1 cellular context compared by ENCODE assay signal in the genomic region with DNA sequence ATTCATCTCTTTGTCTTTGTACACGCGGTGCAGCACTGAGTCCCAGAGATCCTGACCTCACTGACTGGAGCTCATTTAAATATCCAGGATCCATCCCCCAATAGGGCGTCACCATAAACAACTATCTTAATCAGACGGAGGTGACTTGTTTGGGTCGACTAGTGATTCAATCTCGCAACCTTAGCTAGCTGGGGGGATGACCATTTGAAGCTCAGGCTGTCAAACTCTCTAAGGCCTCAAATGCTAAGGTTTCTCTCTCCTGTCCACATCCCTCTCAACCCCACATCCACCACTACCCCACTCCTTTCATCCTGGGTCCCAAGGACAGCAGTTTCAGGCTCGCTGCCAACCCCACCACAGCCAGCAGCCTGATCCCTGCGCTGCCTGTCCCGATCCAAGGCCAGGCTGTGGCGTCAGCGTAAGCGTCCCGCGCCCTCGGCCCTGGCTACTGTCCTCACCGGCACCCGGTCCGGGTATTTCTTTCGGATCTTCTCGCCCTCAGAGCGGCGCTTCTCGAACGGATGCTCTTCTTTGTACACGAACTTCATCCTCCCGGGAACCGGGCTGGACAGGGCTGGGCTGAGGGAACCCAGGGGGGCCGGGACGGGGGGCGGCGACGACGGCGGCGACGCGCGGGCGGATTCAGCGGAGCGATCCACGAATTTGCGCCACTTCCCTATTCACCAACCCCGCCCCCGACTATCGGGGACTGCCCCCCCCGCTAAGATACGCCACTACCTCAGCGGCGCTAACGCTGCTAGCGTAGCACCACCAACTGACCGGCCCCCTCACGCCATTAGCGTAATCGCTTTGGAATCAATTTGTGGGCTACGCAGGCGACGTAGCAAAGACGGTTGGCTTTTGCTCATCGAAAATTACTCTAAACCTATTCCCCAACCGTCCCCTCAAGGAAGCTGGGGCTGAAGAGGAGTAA.
TF ChIP-seq lines count a peak whose summit lies in the region.

A gene (minus strand): TSS at position 667 of the 934 bp plus-strand sequence. CDS start 119 bp downstream, at position 548.

TF ChIP-seq in HepG2, 621 proteins besides CTCF, POLR2A, EP300 and RAD21 (continued from another document and continues in another):
- TF ChIP-seq, protein P1, sequence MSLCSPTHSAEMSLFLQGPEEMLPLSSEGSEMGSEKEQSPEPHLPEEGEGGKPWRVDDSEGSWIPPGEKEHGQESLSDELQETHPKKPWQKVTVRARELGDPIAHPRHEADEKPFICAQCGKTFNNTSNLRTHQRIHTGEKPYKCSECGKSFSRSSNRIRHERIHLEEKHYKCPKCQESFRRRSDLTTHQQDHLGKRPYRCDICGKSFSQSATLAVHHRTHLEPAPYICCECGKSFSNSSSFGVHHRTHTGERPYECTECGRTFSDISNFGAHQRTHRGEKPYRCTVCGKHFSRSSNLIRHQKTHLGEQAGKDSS (CRISPR knock-in tag; IDR thresholded peaks at IDR 0.05; ENCODE audit: borderline replicate concordance, low read depth) = no peak
- TF ChIP-seq, protein P2, sequence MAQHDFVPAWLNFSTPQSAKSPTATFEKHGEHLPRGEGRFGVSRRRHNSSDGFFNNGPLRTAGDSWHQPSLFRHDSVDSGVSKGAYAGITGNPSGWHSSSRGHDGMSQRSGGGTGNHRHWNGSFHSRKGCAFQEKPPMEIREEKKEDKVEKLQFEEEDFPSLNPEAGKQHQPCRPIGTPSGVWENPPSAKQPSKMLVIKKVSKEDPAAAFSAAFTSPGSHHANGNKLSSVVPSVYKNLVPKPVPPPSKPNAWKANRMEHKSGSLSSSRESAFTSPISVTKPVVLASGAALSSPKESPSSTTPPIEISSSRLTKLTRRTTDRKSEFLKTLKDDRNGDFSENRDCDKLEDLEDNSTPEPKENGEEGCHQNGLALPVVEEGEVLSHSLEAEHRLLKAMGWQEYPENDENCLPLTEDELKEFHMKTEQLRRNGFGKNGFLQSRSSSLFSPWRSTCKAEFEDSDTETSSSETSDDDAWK (CRISPR knock-in tag; IDR thresholded peaks at IDR 0.05) = no peak
- TF ChIP-seq ZNF670 (CRISPR knock-in tag; IDR thresholded peaks at IDR 0.05; ENCODE audit: borderline replicate concordance) = 0 out of 2 replicates have a peak, but pooled peaks have one; percentile 8
- TF ChIP-seq ZFX (CRISPR knock-in tag; IDR thresholded peaks at IDR 0.05; ENCODE audit: low read depth) = peak; percentile 75
- TF ChIP-seq, protein P3, sequence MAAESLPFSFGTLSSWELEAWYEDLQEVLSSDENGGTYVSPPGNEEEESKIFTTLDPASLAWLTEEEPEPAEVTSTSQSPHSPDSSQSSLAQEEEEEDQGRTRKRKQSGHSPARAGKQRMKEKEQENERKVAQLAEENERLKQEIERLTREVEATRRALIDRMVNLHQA (CRISPR knock-in tag; IDR thresholded peaks at IDR 0.05) = no peak
- TF ChIP-seq KLF16 (CRISPR knock-in tag; IDR thresholded peaks at IDR 0.05) = 0 out of 4 replicates have a peak, but pooled peaks of 1 of the 2 experiments have one; percentile 8
- TF ChIP-seq FOXA3 (CRISPR knock-in tag; IDR thresholded peaks at IDR 0.05) = no peak
- no peak for TF ChIP-seq THYN1 (CRISPR knock-in tag; IDR thresholded peaks at IDR 0.05; ENCODE audit: borderline replicate concordance, low read depth)
- TF ChIP-seq MAFG (CRISPR knock-in tag; IDR thresholded peaks at IDR 0.05) = no peak
- TF ChIP-seq NCOR1 (IDR thresholded peaks at IDR 0.05; ENCODE audit: borderline replicate concordance, low read length) = no peak
- TF ChIP-seq, protein P4, sequence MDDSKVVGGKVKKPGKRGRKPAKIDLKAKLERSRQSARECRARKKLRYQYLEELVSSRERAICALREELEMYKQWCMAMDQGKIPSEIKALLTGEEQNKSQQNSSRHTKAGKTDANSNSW (CRISPR knock-in tag; IDR thresholded peaks at IDR 0.05; ENCODE audit: borderline replicate concordance) = no peak
- TF ChIP-seq NR1H2 (CRISPR knock-in tag; IDR thresholded peaks at IDR 0.05; ENCODE audit: borderline replicate concordance, low read depth) = 0 out of 2 replicates have a peak, but pooled peaks have one; percentile 64
- TF ChIP-seq, protein P5, sequence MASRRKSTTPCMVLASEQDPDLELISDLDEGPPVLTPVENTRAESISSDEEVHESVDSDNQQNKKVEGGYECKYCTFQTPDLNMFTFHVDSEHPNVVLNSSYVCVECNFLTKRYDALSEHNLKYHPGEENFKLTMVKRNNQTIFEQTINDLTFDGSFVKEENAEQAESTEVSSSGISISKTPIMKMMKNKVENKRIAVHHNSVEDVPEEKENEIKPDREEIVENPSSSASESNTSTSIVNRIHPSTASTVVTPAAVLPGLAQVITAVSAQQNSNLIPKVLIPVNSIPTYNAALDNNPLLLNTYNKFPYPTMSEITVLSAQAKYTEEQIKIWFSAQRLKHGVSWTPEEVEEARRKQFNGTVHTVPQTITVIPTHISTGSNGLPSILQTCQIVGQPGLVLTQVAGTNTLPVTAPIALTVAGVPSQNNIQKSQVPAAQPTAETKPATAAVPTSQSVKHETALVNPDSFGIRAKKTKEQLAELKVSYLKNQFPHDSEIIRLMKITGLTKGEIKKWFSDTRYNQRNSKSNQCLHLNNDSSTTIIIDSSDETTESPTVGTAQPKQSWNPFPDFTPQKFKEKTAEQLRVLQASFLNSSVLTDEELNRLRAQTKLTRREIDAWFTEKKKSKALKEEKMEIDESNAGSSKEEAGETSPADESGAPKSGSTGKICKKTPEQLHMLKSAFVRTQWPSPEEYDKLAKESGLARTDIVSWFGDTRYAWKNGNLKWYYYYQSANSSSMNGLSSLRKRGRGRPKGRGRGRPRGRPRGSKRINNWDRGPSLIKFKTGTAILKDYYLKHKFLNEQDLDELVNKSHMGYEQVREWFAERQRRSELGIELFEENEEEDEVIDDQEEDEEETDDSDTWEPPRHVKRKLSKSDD (CRISPR knock-in tag; IDR thresholded peaks at IDR 0.05; ENCODE audit: low read depth) = no peak; the same call in 1 of the 2 replicates
- TF ChIP-seq CEBPB (IDR thresholded peaks at IDR 0.05; ENCODE audit: borderline replicate concordance, low read depth, low read length) = no peak
- TF ChIP-seq ZNF674 (CRISPR knock-in tag; IDR thresholded peaks at IDR 0.05; ENCODE audit: low read depth) = 0 out of 2 replicates have a peak, but pooled peaks have one; percentile 43
- TF ChIP-seq, protein P6, sequence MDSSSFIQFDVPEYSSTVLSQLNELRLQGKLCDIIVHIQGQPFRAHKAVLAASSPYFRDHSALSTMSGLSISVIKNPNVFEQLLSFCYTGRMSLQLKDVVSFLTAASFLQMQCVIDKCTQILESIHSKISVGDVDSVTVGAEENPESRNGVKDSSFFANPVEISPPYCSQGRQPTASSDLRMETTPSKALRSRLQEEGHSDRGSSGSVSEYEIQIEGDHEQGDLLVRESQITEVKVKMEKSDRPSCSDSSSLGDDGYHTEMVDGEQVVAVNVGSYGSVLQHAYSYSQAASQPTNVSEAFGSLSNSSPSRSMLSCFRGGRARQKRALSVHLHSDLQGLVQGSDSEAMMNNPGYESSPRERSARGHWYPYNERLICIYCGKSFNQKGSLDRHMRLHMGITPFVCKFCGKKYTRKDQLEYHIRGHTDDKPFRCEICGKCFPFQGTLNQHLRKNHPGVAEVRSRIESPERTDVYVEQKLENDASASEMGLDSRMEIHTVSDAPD (CRISPR knock-in tag; IDR thresholded peaks at IDR 0.05) = no peak
- no peak; the same call in none of the 2 replicates for TF ChIP-seq PHF20 (CRISPR knock-in tag; IDR thresholded peaks at IDR 0.05)
- TF ChIP-seq, protein P7, sequence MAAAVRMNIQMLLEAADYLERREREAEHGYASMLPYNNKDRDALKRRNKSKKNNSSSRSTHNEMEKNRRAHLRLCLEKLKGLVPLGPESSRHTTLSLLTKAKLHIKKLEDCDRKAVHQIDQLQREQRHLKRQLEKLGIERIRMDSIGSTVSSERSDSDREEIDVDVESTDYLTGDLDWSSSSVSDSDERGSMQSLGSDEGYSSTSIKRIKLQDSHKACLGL (CRISPR knock-in tag; IDR thresholded peaks at IDR 0.05) = peak; percentile 63; the same call in 1 of the 2 replicates
- TF ChIP-seq ZNF746 (CRISPR knock-in tag; IDR thresholded peaks at IDR 0.05) = 0 out of 2 replicates have a peak, but pooled peaks have one; percentile 29
- peak; percentile 66 for TF ChIP-seq GATAD1 (CRISPR knock-in tag; IDR thresholded peaks at IDR 0.05)
- no peak for TF ChIP-seq ZNF672 (CRISPR knock-in tag; IDR thresholded peaks at IDR 0.05)
- TF ChIP-seq, protein P8, sequence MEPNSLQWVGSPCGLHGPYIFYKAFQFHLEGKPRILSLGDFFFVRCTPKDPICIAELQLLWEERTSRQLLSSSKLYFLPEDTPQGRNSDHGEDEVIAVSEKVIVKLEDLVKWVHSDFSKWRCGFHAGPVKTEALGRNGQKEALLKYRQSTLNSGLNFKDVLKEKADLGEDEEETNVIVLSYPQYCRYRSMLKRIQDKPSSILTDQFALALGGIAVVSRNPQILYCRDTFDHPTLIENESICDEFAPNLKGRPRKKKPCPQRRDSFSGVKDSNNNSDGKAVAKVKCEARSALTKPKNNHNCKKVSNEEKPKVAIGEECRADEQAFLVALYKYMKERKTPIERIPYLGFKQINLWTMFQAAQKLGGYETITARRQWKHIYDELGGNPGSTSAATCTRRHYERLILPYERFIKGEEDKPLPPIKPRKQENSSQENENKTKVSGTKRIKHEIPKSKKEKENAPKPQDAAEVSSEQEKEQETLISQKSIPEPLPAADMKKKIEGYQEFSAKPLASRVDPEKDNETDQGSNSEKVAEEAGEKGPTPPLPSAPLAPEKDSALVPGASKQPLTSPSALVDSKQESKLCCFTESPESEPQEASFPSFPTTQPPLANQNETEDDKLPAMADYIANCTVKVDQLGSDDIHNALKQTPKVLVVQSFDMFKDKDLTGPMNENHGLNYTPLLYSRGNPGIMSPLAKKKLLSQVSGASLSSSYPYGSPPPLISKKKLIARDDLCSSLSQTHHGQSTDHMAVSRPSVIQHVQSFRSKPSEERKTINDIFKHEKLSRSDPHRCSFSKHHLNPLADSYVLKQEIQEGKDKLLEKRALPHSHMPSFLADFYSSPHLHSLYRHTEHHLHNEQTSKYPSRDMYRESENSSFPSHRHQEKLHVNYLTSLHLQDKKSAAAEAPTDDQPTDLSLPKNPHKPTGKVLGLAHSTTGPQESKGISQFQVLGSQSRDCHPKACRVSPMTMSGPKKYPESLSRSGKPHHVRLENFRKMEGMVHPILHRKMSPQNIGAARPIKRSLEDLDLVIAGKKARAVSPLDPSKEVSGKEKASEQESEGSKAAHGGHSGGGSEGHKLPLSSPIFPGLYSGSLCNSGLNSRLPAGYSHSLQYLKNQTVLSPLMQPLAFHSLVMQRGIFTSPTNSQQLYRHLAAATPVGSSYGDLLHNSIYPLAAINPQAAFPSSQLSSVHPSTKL (CRISPR knock-in tag; IDR thresholded peaks at IDR 0.05) = no peak
- TF ChIP-seq JUN (CRISPR knock-in tag; IDR thresholded peaks at IDR 0.05) = no peak
- TF ChIP-seq SP4 (CRISPR knock-in tag; IDR thresholded peaks at IDR 0.05) = peak; percentile 36; the same call in 1 of the 2 replicates
- TF ChIP-seq, protein P9, sequence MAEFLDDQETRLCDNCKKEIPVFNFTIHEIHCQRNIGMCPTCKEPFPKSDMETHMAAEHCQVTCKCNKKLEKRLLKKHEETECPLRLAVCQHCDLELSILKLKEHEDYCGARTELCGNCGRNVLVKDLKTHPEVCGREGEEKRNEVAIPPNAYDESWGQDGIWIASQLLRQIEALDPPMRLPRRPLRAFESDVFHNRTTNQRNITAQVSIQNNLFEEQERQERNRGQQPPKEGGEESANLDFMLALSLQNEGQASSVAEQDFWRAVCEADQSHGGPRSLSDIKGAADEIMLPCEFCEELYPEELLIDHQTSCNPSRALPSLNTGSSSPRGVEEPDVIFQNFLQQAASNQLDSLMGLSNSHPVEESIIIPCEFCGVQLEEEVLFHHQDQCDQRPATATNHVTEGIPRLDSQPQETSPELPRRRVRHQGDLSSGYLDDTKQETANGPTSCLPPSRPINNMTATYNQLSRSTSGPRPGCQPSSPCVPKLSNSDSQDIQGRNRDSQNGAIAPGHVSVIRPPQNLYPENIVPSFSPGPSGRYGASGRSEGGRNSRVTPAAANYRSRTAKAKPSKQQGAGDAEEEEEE (CRISPR knock-in tag; IDR thresholded peaks at IDR 0.05; ENCODE audit: borderline replicate concordance) = no peak
- TF ChIP-seq, protein P10, sequence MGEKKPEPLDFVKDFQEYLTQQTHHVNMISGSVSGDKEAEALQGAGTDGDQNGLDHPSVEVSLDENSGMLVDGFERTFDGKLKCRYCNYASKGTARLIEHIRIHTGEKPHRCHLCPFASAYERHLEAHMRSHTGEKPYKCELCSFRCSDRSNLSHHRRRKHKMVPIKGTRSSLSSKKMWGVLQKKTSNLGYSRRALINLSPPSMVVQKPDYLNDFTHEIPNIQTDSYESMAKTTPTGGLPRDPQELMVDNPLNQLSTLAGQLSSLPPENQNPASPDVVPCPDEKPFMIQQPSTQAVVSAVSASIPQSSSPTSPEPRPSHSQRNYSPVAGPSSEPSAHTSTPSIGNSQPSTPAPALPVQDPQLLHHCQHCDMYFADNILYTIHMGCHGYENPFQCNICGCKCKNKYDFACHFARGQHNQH (CRISPR knock-in tag; IDR thresholded peaks at IDR 0.05) = peak; percentile 20; the same call in 1 of the 2 replicates
- TF ChIP-seq SRF (IDR thresholded peaks at IDR 0.05; ENCODE audit: low read depth, low read length) = no peak
- TF ChIP-seq, protein P11, sequence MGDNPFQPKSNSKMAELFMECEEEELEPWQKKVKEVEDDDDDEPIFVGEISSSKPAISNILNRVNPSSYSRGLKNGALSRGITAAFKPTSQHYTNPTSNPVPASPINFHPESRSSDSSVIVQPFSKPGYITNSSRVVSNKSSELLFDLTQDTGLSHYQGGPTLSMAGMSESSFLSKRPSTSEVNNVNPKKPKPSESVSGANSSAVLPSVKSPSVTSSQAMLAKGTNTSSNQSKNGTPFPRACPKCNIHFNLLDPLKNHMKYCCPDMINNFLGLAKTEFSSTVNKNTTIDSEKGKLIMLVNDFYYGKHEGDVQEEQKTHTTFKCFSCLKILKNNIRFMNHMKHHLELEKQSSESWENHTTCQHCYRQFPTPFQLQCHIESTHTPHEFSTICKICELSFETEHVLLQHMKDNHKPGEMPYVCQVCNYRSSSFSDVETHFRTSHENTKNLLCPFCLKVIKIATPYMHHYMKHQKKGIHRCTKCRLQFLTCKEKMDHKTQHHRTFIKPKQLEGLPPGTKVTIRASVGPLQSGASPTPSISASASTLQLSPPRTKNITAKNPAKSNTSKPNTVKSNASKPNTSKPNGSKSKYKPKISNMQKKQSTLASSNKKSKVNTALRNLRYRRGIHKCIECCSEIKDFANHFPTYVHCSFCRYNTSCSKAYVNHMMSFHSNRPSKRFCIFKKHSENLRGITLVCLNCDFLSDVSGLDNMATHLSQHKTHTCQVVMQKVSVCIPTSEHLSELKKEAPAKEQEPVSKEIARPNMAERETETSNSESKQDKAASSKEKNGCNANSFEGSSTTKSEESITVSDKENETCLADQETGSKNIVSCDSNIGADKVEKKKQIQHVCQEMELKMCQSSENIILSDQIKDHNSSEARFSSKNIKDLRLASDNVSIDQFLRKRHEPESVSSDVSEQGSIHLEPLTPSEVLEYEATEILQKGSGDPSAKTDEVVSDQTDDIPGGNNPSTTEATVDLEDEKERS (CRISPR knock-in tag; IDR thresholded peaks at IDR 0.05) = no peak
- TF ChIP-seq ZNF432 (CRISPR knock-in tag; IDR thresholded peaks at IDR 0.05; ENCODE audit: borderline replicate concordance) = no peak
- TF ChIP-seq PLRG1 (conservative IDR thresholded peaks at IDR 0.05) = no peak
- TF ChIP-seq ZFP62 (CRISPR knock-in tag; IDR thresholded peaks at IDR 0.05) = no peak
- no peak for TF ChIP-seq FOXA1 (IDR thresholded peaks at IDR 0.05)
- TF ChIP-seq FOXA1 (CRISPR knock-in tag; IDR thresholded peaks at IDR 0.05) = no peak
- TF ChIP-seq TCF12 (IDR thresholded peaks at IDR 0.05) = no peak
- no peak for TF ChIP-seq TCF12 (CRISPR knock-in tag; IDR thresholded peaks at IDR 0.05)
